Comparison of ENCODE assay signal across 2 cellular contexts in genomic region chr1:26409191-26409751, GRCh38.
TF ChIP-seq lines count a peak whose summit lies in the region.

No MANE protein-coding gene starts in this region.

TF ChIP-seq in IMR-90, 13 proteins besides CTCF, POLR2A, EP300 and RAD21:
- TF ChIP-seq FOS (IDR thresholded peaks at IDR 0.05; ENCODE audit: low read depth, low read length) (no peak), RCOR1 (IDR thresholded peaks at IDR 0.05; ENCODE audit: insufficient replicate concordance, low read length) (no peak), BHLHE40 (IDR thresholded peaks at IDR 0.05; ENCODE audit: low read depth, low read length) (no peak), NFE2L2 (IDR thresholded peaks at IDR 0.05; ENCODE audit: low read depth, low read length) (no peak), SMC3 (IDR thresholded peaks at IDR 0.05; ENCODE audit: low read depth, low read length) (no peak), CEBPB (IDR thresholded peaks at IDR 0.05; ENCODE audit: low read depth, low read length) (no peak), MAZ (IDR thresholded peaks at IDR 0.05; ENCODE audit: borderline replicate concordance, low read depth, low read length) (no peak), MAFK (IDR thresholded peaks at IDR 0.05; ENCODE audit: low read depth, low read length) (no peak), RFX5 (IDR thresholded peaks at IDR 0.05; ENCODE audit: low read depth, low read length) (no peak), MXI1 (IDR thresholded peaks at IDR 0.05; ENCODE audit: borderline replicate concordance, low read depth, low read length) (no peak), USF2 (IDR thresholded peaks at IDR 0.05; ENCODE audit: low read depth, low read length) (no peak), CHD1 (IDR thresholded peaks at IDR 0.05; ENCODE audit: low read depth, low read length) (no peak)
- TF ChIP-seq, protein P1, sequence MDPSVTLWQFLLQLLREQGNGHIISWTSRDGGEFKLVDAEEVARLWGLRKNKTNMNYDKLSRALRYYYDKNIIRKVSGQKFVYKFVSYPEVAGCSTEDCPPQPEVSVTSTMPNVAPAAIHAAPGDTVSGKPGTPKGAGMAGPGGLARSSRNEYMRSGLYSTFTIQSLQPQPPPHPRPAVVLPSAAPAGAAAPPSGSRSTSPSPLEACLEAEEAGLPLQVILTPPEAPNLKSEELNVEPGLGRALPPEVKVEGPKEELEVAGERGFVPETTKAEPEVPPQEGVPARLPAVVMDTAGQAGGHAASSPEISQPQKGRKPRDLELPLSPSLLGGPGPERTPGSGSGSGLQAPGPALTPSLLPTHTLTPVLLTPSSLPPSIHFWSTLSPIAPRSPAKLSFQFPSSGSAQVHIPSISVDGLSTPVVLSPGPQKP (IDR thresholded peaks at IDR 0.05; ENCODE audit: borderline replicate concordance, low read depth, low read length): no peak

TF ChIP-seq in K562, 482 proteins besides CTCF, POLR2A, EP300 and RAD21 (continues in another document):
- TF ChIP-seq CBX8 (IDR thresholded peaks at IDR 0.05; ENCODE audit: borderline replicate concordance, extremely low read depth, low read depth, low read length, poor library complexity, severe bottlenecking): no peak
- peak; percentile 5; the same call in 1 of the 2 replicates for TF ChIP-seq EHMT2 (IDR thresholded peaks at IDR 0.05)
- no peak for TF ChIP-seq ZNF589 (CRISPR knock-in tag; IDR thresholded peaks at IDR 0.05; ENCODE audit: low read depth)
- no peak for TF ChIP-seq ZNF695 (CRISPR knock-in tag; IDR thresholded peaks at IDR 0.05)
- TF ChIP-seq ZFP30 (CRISPR knock-in tag; IDR thresholded peaks at IDR 0.05; ENCODE audit: borderline replicate concordance): no peak
- TF ChIP-seq DDX20 (tag; IDR thresholded peaks at IDR 0.05; ENCODE audit: low read depth): no peak
- TF ChIP-seq ZNF3 (CRISPR knock-in tag; IDR thresholded peaks at IDR 0.05): no peak
- TF ChIP-seq, protein P2, sequence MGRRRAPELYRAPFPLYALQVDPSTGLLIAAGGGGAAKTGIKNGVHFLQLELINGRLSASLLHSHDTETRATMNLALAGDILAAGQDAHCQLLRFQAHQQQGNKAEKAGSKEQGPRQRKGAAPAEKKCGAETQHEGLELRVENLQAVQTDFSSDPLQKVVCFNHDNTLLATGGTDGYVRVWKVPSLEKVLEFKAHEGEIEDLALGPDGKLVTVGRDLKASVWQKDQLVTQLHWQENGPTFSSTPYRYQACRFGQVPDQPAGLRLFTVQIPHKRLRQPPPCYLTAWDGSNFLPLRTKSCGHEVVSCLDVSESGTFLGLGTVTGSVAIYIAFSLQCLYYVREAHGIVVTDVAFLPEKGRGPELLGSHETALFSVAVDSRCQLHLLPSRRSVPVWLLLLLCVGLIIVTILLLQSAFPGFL (CRISPR knock-in tag; IDR thresholded peaks at IDR 0.05): no peak
- TF ChIP-seq SAFB (IDR thresholded peaks at IDR 0.05; ENCODE audit: borderline replicate concordance, low read depth, low read length): no peak
- no peak for TF ChIP-seq STAT5A (IDR thresholded peaks at IDR 0.05; ENCODE audit: borderline replicate concordance, low read length)
- TF ChIP-seq GTF2E2 (tag; IDR thresholded peaks at IDR 0.05): no peak
- no peak for TF ChIP-seq CBFB (CRISPR knock-in tag; IDR thresholded peaks at IDR 0.05)
- peak; percentile 35; the same call in 1 of the 2 replicates for TF ChIP-seq REST (CRISPR knock-in tag; IDR thresholded peaks at IDR 0.05; ENCODE audit: low read depth)
- no peak for TF ChIP-seq GABPA (tag; conservative IDR thresholded peaks at IDR 0.05; ENCODE audit: low read depth)
- TF ChIP-seq JUND (IDR thresholded peaks at IDR 0.05; ENCODE audit: borderline replicate concordance, low read depth, low read length): no peak
- TF ChIP-seq JUND (tag; IDR thresholded peaks at IDR 0.05; ENCODE audit: borderline replicate concordance, low read depth, low read length): no peak
- TF ChIP-seq ZNF23 (CRISPR knock-in tag; IDR thresholded peaks at IDR 0.05): no peak
- 0 out of 2 replicates have a peak, but pooled peaks have one; percentile 22 for TF ChIP-seq BCOR (IDR thresholded peaks at IDR 0.05)
- no peak for TF ChIP-seq ZKSCAN3 (CRISPR knock-in tag; IDR thresholded peaks at IDR 0.05)
- TF ChIP-seq HNRNPLL (IDR thresholded peaks at IDR 0.05; ENCODE audit: low read depth, low read length, poor library complexity, severe bottlenecking): no peak
- peak in 1 of 2 experiments; percentile 2; a peak in 1 of 4 replicates for TF ChIP-seq HDAC1 (IDR thresholded peaks at IDR 0.05)
- TF ChIP-seq ZNF668 (CRISPR knock-in tag; IDR thresholded peaks at IDR 0.05): no peak
- no peak for TF ChIP-seq UBTF (IDR thresholded peaks at IDR 0.05; ENCODE audit: borderline replicate concordance in 1 of 2, low read depth in 2 of 2, low read length in 2 of 2)
- no peak for TF ChIP-seq STAT6 (CRISPR knock-in tag; IDR thresholded peaks at IDR 0.05)
- TF ChIP-seq ATF1 (CRISPR knock-in tag; IDR thresholded peaks at IDR 0.05): no peak
- no peak for TF ChIP-seq ATF1 (tag; IDR thresholded peaks at IDR 0.05)
- TF ChIP-seq BRD4 (IDR thresholded peaks at IDR 0.05): no peak
- TF ChIP-seq SOX6 (IDR thresholded peaks at IDR 0.05): no peak
- TF ChIP-seq KLF16 (IDR thresholded peaks at IDR 0.05): peak; percentile 90
- no peak for TF ChIP-seq TAF1 (IDR thresholded peaks at IDR 0.05; ENCODE audit: control insufficient read depth, extremely low read depth, insufficient read depth, low read length, severe bottlenecking)
- TF ChIP-seq, protein P3, sequence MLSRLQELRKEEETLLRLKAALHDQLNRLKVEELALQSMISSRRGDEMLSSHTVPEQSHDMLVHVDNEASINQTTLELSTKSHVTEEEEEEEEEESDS (CRISPR knock-in tag; IDR thresholded peaks at IDR 0.05): no peak
- TF ChIP-seq, protein P4, sequence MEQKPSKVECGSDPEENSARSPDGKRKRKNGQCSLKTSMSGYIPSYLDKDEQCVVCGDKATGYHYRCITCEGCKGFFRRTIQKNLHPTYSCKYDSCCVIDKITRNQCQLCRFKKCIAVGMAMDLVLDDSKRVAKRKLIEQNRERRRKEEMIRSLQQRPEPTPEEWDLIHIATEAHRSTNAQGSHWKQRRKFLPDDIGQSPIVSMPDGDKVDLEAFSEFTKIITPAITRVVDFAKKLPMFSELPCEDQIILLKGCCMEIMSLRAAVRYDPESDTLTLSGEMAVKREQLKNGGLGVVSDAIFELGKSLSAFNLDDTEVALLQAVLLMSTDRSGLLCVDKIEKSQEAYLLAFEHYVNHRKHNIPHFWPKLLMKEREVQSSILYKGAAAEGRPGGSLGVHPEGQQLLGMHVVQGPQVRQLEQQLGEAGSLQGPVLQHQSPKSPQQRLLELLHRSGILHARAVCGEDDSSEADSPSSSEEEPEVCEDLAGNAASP (IDR thresholded peaks at IDR 0.05): no peak
- TF ChIP-seq, protein P5, sequence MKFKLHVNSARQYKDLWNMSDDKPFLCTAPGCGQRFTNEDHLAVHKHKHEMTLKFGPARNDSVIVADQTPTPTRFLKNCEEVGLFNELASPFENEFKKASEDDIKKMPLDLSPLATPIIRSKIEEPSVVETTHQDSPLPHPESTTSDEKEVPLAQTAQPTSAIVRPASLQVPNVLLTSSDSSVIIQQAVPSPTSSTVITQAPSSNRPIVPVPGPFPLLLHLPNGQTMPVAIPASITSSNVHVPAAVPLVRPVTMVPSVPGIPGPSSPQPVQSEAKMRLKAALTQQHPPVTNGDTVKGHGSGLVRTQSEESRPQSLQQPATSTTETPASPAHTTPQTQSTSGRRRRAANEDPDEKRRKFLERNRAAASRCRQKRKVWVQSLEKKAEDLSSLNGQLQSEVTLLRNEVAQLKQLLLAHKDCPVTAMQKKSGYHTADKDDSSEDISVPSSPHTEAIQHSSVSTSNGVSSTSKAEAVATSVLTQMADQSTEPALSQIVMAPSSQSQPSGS (CRISPR knock-in tag; IDR thresholded peaks at IDR 0.05): no peak
- no peak for TF ChIP-seq TAF7 (tag; IDR thresholded peaks at IDR 0.05)
- no peak for TF ChIP-seq ZNF274 (IDR thresholded peaks at IDR 0.05; ENCODE audit: borderline replicate concordance, low read depth, low read length)
- TF ChIP-seq ZNF280B (CRISPR knock-in tag; IDR thresholded peaks at IDR 0.05): no peak
- TF ChIP-seq E2F6 (IDR thresholded peaks at IDR 0.05; ENCODE audit: borderline replicate concordance in 1 of 2, extremely low read depth in 1 of 2, insufficient read depth in 1 of 2, insufficient read length in 1 of 2, low read depth in 1 of 2, low read length in 1 of 2, poor library complexity in 1 of 2, severe bottlenecking in 1 of 2): no peak
- no peak for TF ChIP-seq IRF2 (CRISPR knock-in tag; IDR thresholded peaks at IDR 0.05)
- no peak for TF ChIP-seq TBL1XR1 (IDR thresholded peaks at IDR 0.05; ENCODE audit: low read length in 2 of 2)
- TF ChIP-seq ZNF707 (CRISPR knock-in tag; conservative IDR thresholded peaks at IDR 0.05): no peak
- no peak for TF ChIP-seq POLR2AphosphoS5 (IDR thresholded peaks at IDR 0.05; ENCODE audit: control insufficient read depth, insufficient read depth, low read depth, low read length)
- TF ChIP-seq ZBTB7A (IDR thresholded peaks at IDR 0.05; ENCODE audit: borderline replicate concordance, control insufficient read depth, low read depth, low read length): 0 out of 2 replicates have a peak, but pooled peaks have one; percentile 5
